Comparison of ENCODE assay signal across 24 cellular contexts in genomic region chr11:132658696-132659095, GRCh38.
"Had no signal": no experiment of that assay in that cellular context is flagged by ENCODE, and none has a peak within 500 bp of the region (broad histone marks: within the 10 kb centered on the region; RNA-seq: fewer than 3 reads in every experiment).

No MANE protein-coding gene starts in this region.

- H3K9me3 Mint-ChIP-seq: endodermal cell, nephron progenitor cell, type B pancreatic cell had no signal

- H3K27ac Mint-ChIP-seq: dendritic cell treated with granulocyte-macrophage colony-stimulating factor and Interleukin-4, amounts not matched to agents 40 ng/mL and 50 ng/mL, for 4 days; endodermal cell; naive thymus-derived CD4-positive, alpha-beta T cell; nephron progenitor cell; stimulated activated memory B cell treated with anti-CD40 and anti-IgM and Interleukin-4, amounts not matched to agents 10 μg/mL and 1 μg/mL and 100 μg/mL, for 72 hours; type B pancreatic cell had no signal

- H3K4me3 ChIP-seq: colonic mucosa, esophagus squamous epithelium, prostate gland, right atrium auricular region, testis, tibial artery had no signal

- H3K36me3 ChIP-seq: colonic mucosa, esophagus squamous epithelium, prostate gland, right atrium auricular region, tibial artery had no signal

- H3K4me1 ChIP-seq: colonic mucosa, esophagus squamous epithelium, prostate gland, right atrium auricular region, testis, tibial artery had no signal

- H3K4me3 Mint-ChIP-seq: dendritic cell treated with granulocyte-macrophage colony-stimulating factor and Interleukin-4, amounts not matched to agents 40 ng/mL and 50 ng/mL, for 4 days; endodermal cell; naive thymus-derived CD4-positive, alpha-beta T cell; nephron progenitor cell; stimulated activated memory B cell treated with anti-CD40 and anti-IgM and Interleukin-4, amounts not matched to agents 10 μg/mL and 1 μg/mL and 100 μg/mL, for 72 hours; type B pancreatic cell had no signal

- H3K27me3 ChIP-seq: colonic mucosa, esophagus squamous epithelium, right atrium auricular region, testis, tibial artery had no signal

- ATAC-seq: left lobe of liver; naive thymus-derived CD4-positive, alpha-beta T cell; sciatic nerve; stimulated activated memory B cell treated with anti-CD40 and anti-IgM and Interleukin-4, amounts not matched to agents 10 μg/mL and 1 μg/mL and 100 μg/mL, for 72 hours; stimulated activated naive CD8-positive, alpha-beta T cell treated with anti-CD3 and anti-CD28 coated beads, Interleukin-15, Interleukin-2, amounts not matched to agents 100 U/mL and 50 U/mL, for 24 hours had no signal

- H3K27ac ChIP-seq: colonic mucosa, esophagus squamous epithelium, prostate gland, right atrium auricular region, testis, tibial artery had no signal

- H3K9me3 ChIP-seq: colonic mucosa, prostate gland, right atrium auricular region, testis, tibial artery had no signal

- H3K27me3 Mint-ChIP-seq: dendritic cell treated with granulocyte-macrophage colony-stimulating factor and Interleukin-4, amounts not matched to agents 40 ng/mL and 50 ng/mL, for 4 days; stimulated activated memory B cell treated with anti-CD40 and anti-IgM and Interleukin-4, amounts not matched to agents 10 μg/mL and 1 μg/mL and 100 μg/mL, for 72 hours had no signal

- H3K36me3 Mint-ChIP-seq: naive thymus-derived CD4-positive, alpha-beta T cell; stimulated activated memory B cell treated with anti-CD40 and anti-IgM and Interleukin-4, amounts not matched to agents 10 μg/mL and 1 μg/mL and 100 μg/mL, for 72 hours; type B pancreatic cell had no signal

- DNase-seq: colonic mucosa; effector CD8-positive, alpha-beta T cell; endodermal cell; esophagus squamous epithelium; head of caudate nucleus; kidney; mesendoderm; midbrain; naive thymus-derived CD4-positive, alpha-beta T cell; nephron progenitor cell; nucleus accumbens; stimulated activated CD4-positive, alpha-beta T cell treated with anti-CD3 and anti-CD28 coated beads, Interleukin-2, amount 100 ng/mL, for 24 hours; stimulated activated CD4-positive, alpha-beta T cell treated with anti-CD3 and anti-CD28 coated beads, Interleukin-4, amount 100 ng/mL, for 24 hours; stimulated activated naive CD8-positive, alpha-beta T cell treated with anti-CD3 and anti-CD28 coated beads, Interleukin-15, Interleukin-2, amounts not matched to agents 100 U/mL and 50 U/mL, for 24 hours; substantia nigra; testis; tibial artery had no signal

- H3K4me1 Mint-ChIP-seq: endodermal cell; naive thymus-derived CD4-positive, alpha-beta T cell; stimulated activated memory B cell treated with anti-CD40 and anti-IgM and Interleukin-4, amounts not matched to agents 10 μg/mL and 1 μg/mL and 100 μg/mL, for 72 hours had no signal
